In the genomic region with DNA sequence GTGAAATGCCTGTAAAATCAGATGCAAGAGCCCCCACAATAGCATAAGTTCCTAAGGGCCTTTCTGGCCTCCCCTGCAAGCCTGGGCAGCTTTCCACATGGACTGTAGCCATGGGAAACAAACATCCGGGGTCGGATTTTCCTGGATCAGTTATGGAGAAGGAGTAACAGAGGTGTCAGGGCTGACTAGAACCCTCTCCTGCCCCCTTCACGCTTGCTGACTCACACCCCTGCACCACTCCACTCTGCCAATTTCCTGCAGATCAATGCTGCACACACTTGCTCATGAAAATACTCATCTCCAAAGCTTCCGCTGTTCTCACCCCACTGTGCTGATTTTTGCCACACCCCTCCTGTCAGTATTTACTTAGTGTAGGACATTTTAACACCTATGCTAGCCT, we compare ENCODE assay signal across 12 cellular contexts.
DNase-seq lines count a peak whose midpoint lies in the region; ATAC-seq, FAIRE-seq and TF ChIP-seq lines count a peak whose summit lies in the region.
"Had no signal": no experiment of that assay in that cellular context is flagged by ENCODE, and none has a peak within 500 bp of the region (broad histone marks: within the 10 kb centered on the region; RNA-seq: fewer than 3 reads in every experiment).

No MANE protein-coding gene starts in this region.

- H3K4me2 ChIP-seq in astrocyte (ENCODE audit: low read length) = peak overlapping the region; percentile 71

- no peak overlapping the region for H3K9ac ChIP-seq in astrocyte (ENCODE audit: low read length)

- TF ChIP-seq CTCF in astrocyte (IDR thresholded peaks at IDR 0.05; ENCODE audit: insufficient read depth, low read depth, low read length) = no peak

- H3K4me3 ChIP-seq in astrocyte (ENCODE audit: insufficient read depth, low read depth, low read length) = no peak overlapping the region

- DNase-seq in DMS 273 treated with DMSO at 0.1 percent for 48 hours (lab: John Stamatoyannopoulos, UW) (peak; percentile 26), HTR-8/SVneo (ENCODE audit: insufficient read length, low spot score) (peak; percentile 57), astrocyte (ENCODE audit: low read depth) (peak; percentile 83), left colon (no peak), putamen (ENCODE audit: low spot score) (no peak)
- DNase-seq in activated naive CD4-positive, alpha-beta T cell (lab: John Stamatoyannopoulos, UW) = no peak
- DNase-seq: activated naive CD8-positive, alpha-beta T cell treated with anti-CD3 and anti-CD28 coated beads, Interleukin-2, amount 10 ng/mL, durations not matched to agents 7 days and 5 days; CD4-positive, alpha-beta memory T cell; effector memory CD8-positive, alpha-beta T cell; T-helper 9 cell had no signal

- H3K27ac Mint-ChIP-seq in astrocyte (ENCODE audit: unreplicated experiment) = no peak overlapping the region
- H3K27ac Mint-ChIP-seq: activated naive CD8-positive, alpha-beta T cell treated with anti-CD3 and anti-CD28 coated beads, Interleukin-2, amount 10 ng/mL, durations not matched to agents 7 days and 5 days; CD4-positive, alpha-beta memory T cell; effector memory CD8-positive, alpha-beta T cell had no signal

- no peaks in the 10 kb centered on the region for H3K36me3 Mint-ChIP-seq in astrocyte (ENCODE audit: low read depth, unreplicated experiment)
- H3K36me3 Mint-ChIP-seq: activated naive CD8-positive, alpha-beta T cell treated with anti-CD3 and anti-CD28 coated beads, Interleukin-2, amount 10 ng/mL, durations not matched to agents 7 days and 5 days; CD4-positive, alpha-beta memory T cell had no signal

- no peaks in the 10 kb centered on the region for H3K79me2 ChIP-seq in astrocyte (ENCODE audit: insufficient read depth, low read length)

- H3K4me3 Mint-ChIP-seq in astrocyte (ENCODE audit: unreplicated experiment) = no peak overlapping the region
- H3K4me3 Mint-ChIP-seq: activated naive CD8-positive, alpha-beta T cell treated with anti-CD3 and anti-CD28 coated beads, Interleukin-2, amount 10 ng/mL, durations not matched to agents 7 days and 5 days; CD4-positive, alpha-beta memory T cell; effector memory CD8-positive, alpha-beta T cell had no signal

- no peak overlapping the region for H2AFZ ChIP-seq in astrocyte (ENCODE audit: low read depth, low read length)

- no peaks in the 10 kb centered on the region for H4K20me1 ChIP-seq in astrocyte (ENCODE audit: insufficient read depth, low read length)

- H3K27me3 Mint-ChIP-seq in astrocyte (ENCODE audit: low read depth, unreplicated experiment) = peaks cover 16% of the 10 kb centered on the region
- H3K27me3 Mint-ChIP-seq: activated naive CD8-positive, alpha-beta T cell treated with anti-CD3 and anti-CD28 coated beads, Interleukin-2, amount 10 ng/mL, durations not matched to agents 7 days and 5 days had no signal

- no peaks in the 10 kb centered on the region for H3K36me3 ChIP-seq in astrocyte (ENCODE audit: insufficient read depth, low read length)

- H3K27me3 ChIP-seq in astrocyte (ENCODE audit: insufficient read depth, low read length) = peaks cover 9% of the 10 kb centered on the region

- peaks cover 24% of the 10 kb centered on the region for H3K4me1 Mint-ChIP-seq in astrocyte (ENCODE audit: low read depth, unreplicated experiment)
- H3K4me1 Mint-ChIP-seq: activated naive CD8-positive, alpha-beta T cell treated with anti-CD3 and anti-CD28 coated beads, Interleukin-2, amount 10 ng/mL, durations not matched to agents 7 days and 5 days; CD4-positive, alpha-beta memory T cell had no signal

- FAIRE-seq in HTR-8/SVneo (lab: Jason Lieb, UNC) (no peak), astrocyte (lab: Jason Lieb, UNC) (no peak)

- peak; percentile 71 for ATAC-seq in left colon
- no peak for ATAC-seq in HG03520 (IDR thresholded peaks at IDR 0.05; ENCODE audit: unreplicated experiment)
- no peak for ATAC-seq in HG03175 (IDR thresholded peaks at IDR 0.05; ENCODE audit: unreplicated experiment)
- ATAC-seq: effector memory CD8-positive, alpha-beta T cell had no signal

- no peaks in the 10 kb centered on the region for H3K9me3 ChIP-seq in astrocyte (ENCODE audit: insufficient read depth, low read depth, low read length)

- H3K27ac ChIP-seq in astrocyte (ENCODE audit: low read depth, low read length) = no peak overlapping the region

- H3K4me1 ChIP-seq in astrocyte (ENCODE audit: insufficient read depth, low read length) = peaks cover 21% of the 10 kb centered on the region

- intact Hi-C loops in left colon (cut with DNase I, micrococcal nuclease) = no loop called here

- H3K9me3 Mint-ChIP-seq in astrocyte (ENCODE audit: unreplicated experiment) = no peaks in the 10 kb centered on the region
- H3K9me3 Mint-ChIP-seq: activated naive CD8-positive, alpha-beta T cell treated with anti-CD3 and anti-CD28 coated beads, Interleukin-2, amount 10 ng/mL, durations not matched to agents 7 days and 5 days had no signal

Comparison
In these comparisons a context has a peak if more than half of its experiments do, and no peak if none do; other contexts are left out.
1. DNase-seq: peak in DMS 273 treated with DMSO at 0.1 percent for 48 hours (single experiment), HTR-8/SVneo (single experiment) and astrocyte (single experiment); none in left colon (0 of 2), putamen (single experiment) and activated naive CD4-positive, alpha-beta T cell (0 of 4).